ENCODE assay signal across 21 cellular contexts in genomic region chr6:81565071-81565470, GRCh38.
A peak's percentile ranks its signal among the peaks of the same experiment; 100 is the strongest.
DNase-seq lines count a peak whose midpoint lies in the region; ATAC-seq, FAIRE-seq and TF ChIP-seq lines count a peak whose summit lies in the region.
"Had no signal": no experiment of that assay in that cellular context is flagged by ENCODE, and none has a peak within 500 bp of the region (broad histone marks: within the 10 kb centered on the region; RNA-seq: fewer than 3 reads in every experiment).

No MANE protein-coding gene starts in this region.

- H3K27me3 ChIP-seq in SK-N-SH (ENCODE audit: insufficient read depth) = no peaks in the 10 kb centered on the region
- no peaks in the 10 kb centered on the region for H3K27me3 ChIP-seq in PC-3 (ENCODE audit: low read length)
- H3K27me3 ChIP-seq in pancreas = no peaks in the 10 kb centered on the region
- H3K27me3 ChIP-seq: Peyer's patch had no signal

- CTCF ChIA-PET in SK-N-SH (lab: Yijun Ruan, JAX) (no interaction called here), PC-3 (lab: Charles Lee) (no interaction called here)

- H3F3A ChIP-seq in SK-N-SH (replicated peaks; ENCODE audit: insufficient read depth) (peaks cover 23% of the 10 kb centered on the region), PC-3 (ENCODE audit: low read length, unreplicated experiment) (no peaks in the 10 kb centered on the region)

- H4K20me1 ChIP-seq in SK-N-SH (ENCODE audit: insufficient read depth) (no peaks in the 10 kb centered on the region), PC-3 (ENCODE audit: low read length) (no peaks in the 10 kb centered on the region)

- no peaks in the 10 kb centered on the region for H3K9me3 ChIP-seq in SK-N-SH
- H3K9me3 ChIP-seq in PC-3 (ENCODE audit: low read length) = no peaks in the 10 kb centered on the region
- H3K9me3 ChIP-seq in pancreas = no peaks in the 10 kb centered on the region
- H3K9me3 ChIP-seq: Peyer's patch had no signal

- POLR2A ChIA-PET in SK-N-SH (lab: Yijun Ruan, JAX) = no interaction called here
- POLR2A ChIA-PET in PC-3 (lab: Charles Lee; ENCODE audit: unreplicated experiment) = no interaction called here

- intact Hi-C loops in PC-3 (cut with micrococcal nuclease) (no loop called here), pancreas (cut with DNase I) (no loop called here)

- H3K36me3 ChIP-seq in SK-N-SH (replicated peaks in 1 of 2; ENCODE audit: control insufficient read depth in 1 of 2, insufficient read depth in 2 of 2, low read length in 1 of 2) (no peaks in the 10 kb centered on the region), PC-3 (ENCODE audit: low read depth, low read length) (no peaks in the 10 kb centered on the region), pancreas (no peaks in the 10 kb centered on the region)
- H3K36me3 ChIP-seq: Peyer's patch had no signal

- H3K4me1 ChIP-seq in SK-N-SH (ENCODE audit: control insufficient read depth in 1 of 2, insufficient read depth in 2 of 2, low read depth in 1 of 2, low read length in 1 of 2) (peaks cover 4 to 22% of the 10 kb centered on the region in 2 experiments; a peak in 2 of 4 replicates), PC-3 (ENCODE audit: insufficient read depth, low read length) (peaks cover 12% of the 10 kb centered on the region; the same call in 1 of the 2 replicates), pancreas (peaks cover 0 to 6% (median 5%) of the 10 kb centered on the region in 3 donors)

- BruUV-seq in PC-3 (replicated peaks; lab: Mats Ljungman, UMichigan) = no TSS peak

- no peak for DNase-seq in SK-N-SH
- DNase-seq in PC-3 = peak; percentile 4
- peak; percentile 17 for DNase-seq in iris pigment epithelial cell (ENCODE audit: low read depth)
- DNase-seq in urothelium cell line (ENCODE audit: low spot score) = peak; percentile 11
- DNase-seq in hypothalamus (lab: John Stamatoyannopoulos, UW) = no peak
- DNase-seq in stimulated activated naive CD8-positive, alpha-beta T cell treated with anti-CD3 and anti-CD28 coated beads, Interleukin-15, Interleukin-2, amounts not matched to agents 100 U/mL and 50 U/mL, for 24 hours = no peak
- no peak for DNase-seq in pancreas
- DNase-seq: CD4-positive, alpha-beta T cell; DMS79; GF-D8; GOT3; NCI-H1417; NCI-H2029; NCI-H2171 treated with DMSO at 0.1 percent for 48 hours; NCI-H510A; NCI-H82; Peyer's patch; Right ventricle myocardium superior had no signal

- FAIRE-seq in urothelium cell line (lab: Jason Lieb, UNC) = no peak
- FAIRE-seq in pancreas (lab: Jason Lieb, UNC) = no peak
- FAIRE-seq: HepG2 had no signal

- H3K79me2 ChIP-seq in SK-N-SH (ENCODE audit: insufficient read depth) (no peaks in the 10 kb centered on the region), PC-3 (ENCODE audit: low read length) (no peaks in the 10 kb centered on the region)

- no peak for TF ChIP-seq RAD21 in SK-N-SH (IDR thresholded peaks at IDR 0.05; ENCODE audit: low read length)

- H3K9me2 ChIP-seq in SK-N-SH = no peaks in the 10 kb centered on the region
- H3K9me2 ChIP-seq in PC-3 (replicated peaks; ENCODE audit: low read length) = no peaks in the 10 kb centered on the region

- H2AFZ ChIP-seq in SK-N-SH (ENCODE audit: low read depth) (peak overlapping the region; percentile 68; the same call in 1 of the 2 replicates), PC-3 (ENCODE audit: low read length) (no peak overlapping the region)

- ATAC-seq in SK-N-SH treated with all-trans-retinoic acid at 6 μM for 48 hours (no peak), PC-3 (no peak), pancreas (no peak)
- ATAC-seq in stimulated activated naive CD8-positive, alpha-beta T cell treated with anti-CD3 and anti-CD28 coated beads, Interleukin-15, Interleukin-2, amounts not matched to agents 100 U/mL and 50 U/mL, for 24 hours = no peak
- ATAC-seq: HepG2 had no signal

- H3K4me3 ChIP-seq in SK-N-SH (ENCODE audit: low read depth in 2 of 2, low read length in 1 of 2) (no peak overlapping the region), PC-3 (ENCODE audit: low read length) (no peak overlapping the region), pancreas (no peak overlapping the region)
- H3K4me3 ChIP-seq: Peyer's patch had no signal

- H3K27ac ChIP-seq in SK-N-SH (ENCODE audit: low read depth in 2 of 2, low read length in 1 of 2) (peak overlapping the region in 1 of 2 experiments; percentile 35; a peak in 2 of 4 replicates), PC-3 (ENCODE audit: low read length) (no peak overlapping the region), pancreas (no peak overlapping the region)
- H3K27ac ChIP-seq: 22Rv1, Peyer's patch had no signal

- TF ChIP-seq CTCF in SK-N-SH (IDR thresholded peaks at IDR 0.05) = no peak
- no peak for TF ChIP-seq CTCF in PC-3 (conservative IDR thresholded peaks at IDR 0.05; ENCODE audit: low read depth, low read length)
- no peak for TF ChIP-seq CTCF in pancreas (IDR thresholded peaks at IDR 0.05)

- no peak; a peak in 1 of 4 replicates for TF ChIP-seq EP300 in SK-N-SH (IDR thresholded peaks at IDR 0.05; ENCODE audit: borderline replicate concordance in 1 of 2, low read depth in 1 of 2, low read length in 1 of 2)

- H3K9ac ChIP-seq in SK-N-SH = no peak overlapping the region
- H3K9ac ChIP-seq in PC-3 (ENCODE audit: low read length) = no peak overlapping the region

- no peak overlapping the region for H3K4me2 ChIP-seq in SK-N-SH
- no peak overlapping the region for H3K4me2 ChIP-seq in PC-3 (ENCODE audit: low read length)

- WGBS in SK-N-SH (ENCODE audit: low lambda C conversion rate) = 61% methylated on average over 2 of the region's 2 CpGs
- WGBS in pancreas, 2 donors = 77 to 81% methylated on average over 2 of the region's 2 CpGs

TF ChIP-seq in SK-N-SH, 30 proteins besides CTCF, POLR2A, EP300 and RAD21 (continues in another document):
- TF ChIP-seq TEAD4 (IDR thresholded peaks at IDR 0.05; ENCODE audit: borderline replicate concordance, insufficient read depth) = 0 out of 2 replicates have a peak, but pooled peaks have one; percentile 28
- no peak for TF ChIP-seq USF1 (IDR thresholded peaks at IDR 0.05; ENCODE audit: borderline replicate concordance, low read depth)
- no peak for TF ChIP-seq MAX (IDR thresholded peaks at IDR 0.05; ENCODE audit: low read depth)
- TF ChIP-seq PBX3 (IDR thresholded peaks at IDR 0.05) = no peak
- no peak for TF ChIP-seq YY1 (IDR thresholded peaks at IDR 0.05; ENCODE audit: low read depth)
- TF ChIP-seq MEF2A (IDR thresholded peaks at IDR 0.05; ENCODE audit: borderline replicate concordance, low read depth) = no peak
- TF ChIP-seq POLR2AphosphoS5 (IDR thresholded peaks at IDR 0.05; ENCODE audit: low read depth, low read length) = no peak
- peak; percentile 40; the same call in 1 of the 2 replicates for TF ChIP-seq FOSL2 (IDR thresholded peaks at IDR 0.05; ENCODE audit: borderline replicate concordance, low read depth)

TF ChIP-seq in SK-N-SH treated with all-trans-retinoic acid at 6 μM for 48 hours, 23 proteins besides CTCF, POLR2A, EP300 and RAD21 (continues in another document):
- no peak for TF ChIP-seq TCF4 (CRISPR knock-in tag; IDR thresholded peaks at IDR 0.05; ENCODE audit: borderline replicate concordance)
- no peak for TF ChIP-seq TOX (CRISPR knock-in tag; IDR thresholded peaks at IDR 0.05; ENCODE audit: borderline replicate concordance)
- TF ChIP-seq ZNF565 (CRISPR knock-in tag; conservative IDR thresholded peaks at IDR 0.05; ENCODE audit: low read depth) = no peak
- no peak for TF ChIP-seq PPARA (CRISPR knock-in tag; IDR thresholded peaks at IDR 0.05; ENCODE audit: borderline replicate concordance)
- TF ChIP-seq TSHZ2 (CRISPR knock-in tag; IDR thresholded peaks at IDR 0.05) = no peak
- no peak for TF ChIP-seq ARNTL (CRISPR knock-in tag; IDR thresholded peaks at IDR 0.05; ENCODE audit: borderline replicate concordance, low read depth)
- TF ChIP-seq GLIS3 (CRISPR knock-in tag; IDR thresholded peaks at IDR 0.05) = no peak
- no peak for TF ChIP-seq CSRNP3 (CRISPR knock-in tag; IDR thresholded peaks at IDR 0.05)
- no peak for TF ChIP-seq CSDC2 (CRISPR knock-in tag; IDR thresholded peaks at IDR 0.05)
- TF ChIP-seq ZFP30 (CRISPR knock-in tag; IDR thresholded peaks at IDR 0.05) = no peak
- no peak for TF ChIP-seq ZC3H10 (CRISPR knock-in tag; IDR thresholded peaks at IDR 0.05)
- no peak for TF ChIP-seq ISL1 (CRISPR knock-in tag; IDR thresholded peaks at IDR 0.05)
- TF ChIP-seq ZFP3 (CRISPR knock-in tag; IDR thresholded peaks at IDR 0.05) = no peak

Comparison
In these comparisons a context has a peak if more than half of its experiments do, and no peak if none do; other contexts are left out.
1. DNase-seq: peak in PC-3 (single experiment), iris pigment epithelial cell (single experiment) and urothelium cell line (single experiment); none in SK-N-SH (single experiment), hypothalamus (0 of 51), stimulated activated naive CD8-positive, alpha-beta T cell treated with anti-CD3 and anti-CD28 coated beads, Interleukin-15, Interleukin-2, amounts not matched to agents 100 U/mL and 50 U/mL, for 24 hours (single experiment) and pancreas (0 of 6).